Comparison of ENCODE assay signal across 23 cellular contexts in genomic region chr10:47409866-47410256, GRCh38.
"Had no signal": no experiment of that assay in that cellular context is flagged by ENCODE, and none has a peak within 500 bp of the region (broad histone marks: within the 10 kb centered on the region; RNA-seq: fewer than 3 reads in every experiment).

No MANE protein-coding gene starts in this region.

- H3K27ac ChIP-seq: heart right ventricle, ovary, prostate gland, sigmoid colon, tibial nerve, VCaP had no signal

- H3K27me3 ChIP-seq: heart right ventricle, ovary, sigmoid colon, tibial nerve had no signal

- DNase-seq: activated CD4-positive, alpha-beta T cell treated with anti-CD3 and anti-CD28 coated beads for 4 hours; activated CD4-positive, alpha-beta T cell treated with anti-CD3 and anti-CD28 coated beads, Interleukin-2, amount 50 U/mL, for 4 hours; activated naive CD8-positive, alpha-beta T cell treated with anti-CD3 and anti-CD28 coated beads, Interleukin-2, amount 50 U/mL, for 24 hours; activated T-cell treated with anti-CD3 and anti-CD28 coated beads, Interleukin-2, amount 50 U/mL, for 1 hour; amygdala; central memory CD4-positive, alpha-beta T cell; endodermal cell; foreskin fibroblast; heart right ventricle; naive B cell; ovary; sigmoid colon; small intestine; stimulated activated CD4-positive, alpha-beta T cell treated with anti-CD3 and anti-CD28 coated beads, Interleukin-4, amount 100 ng/mL, for 4 hours; stimulated activated CD8-positive, alpha-beta memory T cell treated with anti-CD3 and anti-CD28 coated beads, Interleukin-4, amount 100 ng/mL, for 48 hours; stimulated activated naive B cell treated with anti-CD40 and anti-IgM and Interleukin-4, amounts not matched to agents 10 μg/mL and 1 μg/mL and 100 μg/mL, for 72 hours; SW 1271; T-helper 9 cell had no signal

- H3K4me3 ChIP-seq: heart right ventricle, ovary, prostate gland, sigmoid colon, tibial nerve had no signal

- H3K4me1 ChIP-seq: heart right ventricle, prostate gland, sigmoid colon, tibial nerve had no signal

- H3K9me3 ChIP-seq: heart right ventricle, ovary, prostate gland, sigmoid colon, tibial nerve had no signal

- FAIRE-seq: small intestine, TTC549 had no signal

- ATAC-seq: activated naive CD8-positive, alpha-beta T cell treated with anti-CD3 and anti-CD28 coated beads, Interleukin-2, amount 50 U/mL, for 24 hours; esophagus mucosa; heart right ventricle had no signal

- H3K36me3 ChIP-seq: heart right ventricle, ovary, prostate gland, sigmoid colon, tibial nerve had no signal
